Comparison of ENCODE assay signal across 9 cellular contexts in genomic region chr3:81249540-81250029, GRCh38.
DNase-seq lines count a peak whose midpoint lies in the region; ATAC-seq and TF ChIP-seq lines count a peak whose summit lies in the region.
"Had no signal": no experiment of that assay in that cellular context is flagged by ENCODE, and none has a peak within 500 bp of the region (broad histone marks: within the 10 kb centered on the region; RNA-seq: fewer than 3 reads in every experiment).

No MANE protein-coding gene starts in this region.

- no peak overlapping the region for H2BK120ac ChIP-seq in trophoblast cell (ENCODE audit: insufficient read depth, low read length, poor library complexity)

- no peak overlapping the region for H2AK5ac ChIP-seq in trophoblast cell (ENCODE audit: low read length)

- no peak for TF ChIP-seq EP300 in upper lobe of left lung (IDR thresholded peaks at IDR 0.05)

- H3K9ac ChIP-seq in HUES48 (ENCODE audit: low read depth, low read length) (no peak overlapping the region), trophoblast cell (ENCODE audit: low read length) (no peak overlapping the region)

- peak; percentile 65 for ATAC-seq in GM18502 (IDR thresholded peaks at IDR 0.05; ENCODE audit: poor library complexity, unreplicated experiment)
- ATAC-seq in upper lobe of left lung (ENCODE audit: low FRiP score in 2 of 2), result no peak

- H2AFZ ChIP-seq in trophoblast cell (ENCODE audit: insufficient read depth, low read length, poor library complexity), result no peak overlapping the region

- TF ChIP-seq CTCF in fibroblast of villous mesenchyme (IDR thresholded peaks at IDR 0.05; ENCODE audit: insufficient read depth, low read depth, low read length), result no peak
- TF ChIP-seq CTCF in upper lobe of left lung (IDR thresholded peaks at IDR 0.05), result no peak
- no peak for TF ChIP-seq CTCF in prostate gland (IDR thresholded peaks at IDR 0.05)

- H4K12ac ChIP-seq in trophoblast cell (ENCODE audit: low read depth, low read length), result no peak overlapping the region

- no peak overlapping the region for H4K8ac ChIP-seq in trophoblast cell (ENCODE audit: low read depth, low read length)

- no peak overlapping the region for H2BK5ac ChIP-seq in trophoblast cell (ENCODE audit: low read depth, low read length, poor library complexity)

- no peaks in the 10 kb centered on the region for H3K79me1 ChIP-seq in trophoblast cell (ENCODE audit: low read length)

- no peak overlapping the region for H3K18ac ChIP-seq in trophoblast cell (ENCODE audit: low read length)

- no peak overlapping the region for H3K4ac ChIP-seq in trophoblast cell (ENCODE audit: low read depth, low read length)

- H3K4me3 ChIP-seq in HUES48 (ENCODE audit: low read depth, low read length), result no peak overlapping the region
- no peak overlapping the region for H3K4me3 ChIP-seq in fibroblast of villous mesenchyme (ENCODE audit: low read depth, low read length)
- H3K4me3 ChIP-seq in trophoblast cell (ENCODE audit: low read depth, low read length), result no peak overlapping the region
- H3K4me3 ChIP-seq in upper lobe of left lung, result no peak overlapping the region
- H3K4me3 ChIP-seq in prostate gland, result no peak overlapping the region

- H3K36me3 ChIP-seq in HUES48 (ENCODE audit: control insufficient read depth, insufficient read depth, low read length), result no peaks in the 10 kb centered on the region
- H3K36me3 ChIP-seq in trophoblast cell (ENCODE audit: control insufficient read depth in 1 of 2, insufficient read depth in 2 of 2, low read length in 2 of 2), result no peaks in the 10 kb centered on the region
- H3K36me3 ChIP-seq in upper lobe of left lung, result no peaks in the 10 kb centered on the region
- no peaks in the 10 kb centered on the region for H3K36me3 ChIP-seq in prostate gland

- H3K14ac ChIP-seq in trophoblast cell (ENCODE audit: low read length), result no peak overlapping the region

- H3K27me3 ChIP-seq in HUES48 (ENCODE audit: control insufficient read depth, insufficient read depth, low read length) (no peaks in the 10 kb centered on the region), trophoblast cell (ENCODE audit: insufficient read depth, low read length) (no peaks in the 10 kb centered on the region), upper lobe of left lung (no peaks in the 10 kb centered on the region), prostate gland (replicated peaks; ENCODE audit: insufficient read depth) (no peaks in the 10 kb centered on the region)

- DNase-seq in HCEC 1CT (peak; percentile 45), fibroblast of villous mesenchyme (ENCODE audit: low read depth) (peak; percentile 44), trophoblast cell (no peak), upper lobe of left lung (no peak), prostate gland (ENCODE audit: low spot score) (no peak)
- no peak for DNase-seq in stimulated activated CD4-positive, alpha-beta T cell treated with anti-CD3 and anti-CD28 coated beads, Interleukin-4, amount 100 ng/mL, for 4 hours
- DNase-seq: NCI-H146 had no signal

- H3K4me1 ChIP-seq in HUES48 (ENCODE audit: control insufficient read depth, insufficient read depth, low read length) (peaks cover 6% of the 10 kb centered on the region), trophoblast cell (ENCODE audit: control insufficient read depth in 1 of 2, insufficient read depth in 2 of 2, low read length in 2 of 2) (no peaks in the 10 kb centered on the region), upper lobe of left lung (no peaks in the 10 kb centered on the region), prostate gland (replicated peaks) (no peaks in the 10 kb centered on the region)

- TF ChIP-seq POLR2A in upper lobe of left lung (IDR thresholded peaks at IDR 0.05) (no peak), prostate gland (IDR thresholded peaks at IDR 0.05) (no peak)

- no peak overlapping the region for H3K4me2 ChIP-seq in trophoblast cell (ENCODE audit: low read length)

- no CpG with 5 or more reads among the region's 1 CpG for WGBS in trophoblast cell (ENCODE audit: extremely low coverage, insufficient coverage, insufficient read length)
- 75 to 79% methylated on average over 1 of the region's 1 CpG for WGBS in upper lobe of left lung, 2 donors
- WGBS in prostate gland, result 45% methylated on average over 1 of the region's 1 CpG

- no peak overlapping the region for H2BK12ac ChIP-seq in trophoblast cell (ENCODE audit: low read length)

- no peaks in the 10 kb centered on the region for H3K79me2 ChIP-seq in trophoblast cell (ENCODE audit: control insufficient read depth, insufficient read depth, low read length, poor library complexity)

- H3K27ac ChIP-seq in HUES48 (ENCODE audit: low read depth, low read length) (peak overlapping the region; percentile 8), trophoblast cell (ENCODE audit: low read depth, low read length) (no peak overlapping the region), upper lobe of left lung (no peak overlapping the region), prostate gland (no peak overlapping the region)

- no peak overlapping the region for H4K91ac ChIP-seq in trophoblast cell (ENCODE audit: low read depth, low read length)

- no peaks in the 10 kb centered on the region for H3K9me3 ChIP-seq in HUES48 (ENCODE audit: control insufficient read depth, insufficient read depth, low read length)
- no peaks in the 10 kb centered on the region for H3K9me3 ChIP-seq in trophoblast cell (ENCODE audit: insufficient read depth, low read depth, low read length)
- no peaks in the 10 kb centered on the region for H3K9me3 ChIP-seq in upper lobe of left lung
- no peaks in the 10 kb centered on the region for H3K9me3 ChIP-seq in prostate gland

- intact Hi-C loops in prostate gland (cut with DNase I), result no loop called here

- H3K23ac ChIP-seq in trophoblast cell (ENCODE audit: low read length), result no peak overlapping the region

Comparison
In these comparisons a context has a peak if more than half of its experiments do, and no peak if none do; other contexts are left out.
1. DNase-seq: peak in HCEC 1CT (single experiment) and fibroblast of villous mesenchyme (single experiment); none in trophoblast cell (0 of 2), stimulated activated CD4-positive, alpha-beta T cell treated with anti-CD3 and anti-CD28 coated beads, Interleukin-4, amount 100 ng/mL, for 4 hours (0 of 2), upper lobe of left lung (0 of 2) and prostate gland (single experiment).